In the genomic region with DNA sequence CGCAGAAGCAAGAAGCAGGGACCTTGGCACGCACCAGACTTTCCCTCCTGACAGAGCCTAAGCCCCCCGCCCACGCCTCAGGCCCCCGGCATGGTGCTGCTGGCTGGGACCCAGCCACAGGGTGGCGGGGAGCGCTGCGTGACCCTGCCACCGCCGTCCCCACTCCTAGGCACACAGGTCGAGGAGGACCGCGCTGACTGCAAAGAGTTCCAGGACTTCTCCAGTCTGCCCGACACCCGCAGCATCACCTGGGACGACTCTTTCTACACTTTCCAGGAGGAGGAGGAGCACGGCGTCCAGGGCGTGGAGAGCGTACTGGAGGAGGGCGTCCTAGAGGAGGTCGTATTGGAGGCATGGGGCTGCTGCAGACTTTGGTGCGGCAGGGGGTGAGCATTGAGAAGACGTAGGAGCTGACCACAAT, we compare ENCODE assay signal across 17 cellular contexts.
"Had no signal": no experiment of that assay in that cellular context is flagged by ENCODE, and none has a peak within 500 bp of the region (broad histone marks: within the 10 kb centered on the region; RNA-seq: fewer than 3 reads in every experiment).

No MANE protein-coding gene starts in this region.

- H3K27ac Mint-ChIP-seq: activated naive CD8-positive, alpha-beta T cell treated with anti-CD3 and anti-CD28 coated beads for 36 hours; immature natural killer cell; nephron progenitor cell; progenitor cell of endocrine pancreas; stimulated activated naive B cell treated with anti-CD40 and anti-IgM and Interleukin-4, amounts not matched to agents 10 μg/mL and 1 μg/mL and 100 μg/mL, for 72 hours had no signal

- DNase-seq: activated CD4-positive, CD25-positive, alpha-beta regulatory T cell; activated CD8-positive, alpha-beta memory T cell treated with anti-CD3 and anti-CD28 coated beads for 24 hours; activated naive CD8-positive, alpha-beta T cell treated with anti-CD3 and anti-CD28 coated beads for 36 hours; amniotic stem cell; effector CD4-positive, alpha-beta T cell; immature natural killer cell; mammary epithelial cell; nephron progenitor cell; occipital lobe; stimulated activated naive B cell treated with anti-CD40 and anti-IgM and Interleukin-4, amounts not matched to agents 10 μg/mL and 1 μg/mL and 100 μg/mL, for 72 hours; T-helper 1 cell; T-helper 9 cell; thyroid gland had no signal

- H3K9me3 ChIP-seq: esophagus muscularis mucosa, gastroesophageal sphincter, thyroid gland, uterus had no signal

- H3K9me3 Mint-ChIP-seq: activated naive CD8-positive, alpha-beta T cell treated with anti-CD3 and anti-CD28 coated beads for 36 hours had no signal

- H3K36me3 Mint-ChIP-seq: activated naive CD8-positive, alpha-beta T cell treated with anti-CD3 and anti-CD28 coated beads for 36 hours; immature natural killer cell; stimulated activated naive B cell treated with anti-CD40 and anti-IgM and Interleukin-4, amounts not matched to agents 10 μg/mL and 1 μg/mL and 100 μg/mL, for 72 hours had no signal

- H3K4me3 ChIP-seq: esophagus muscularis mucosa, gastroesophageal sphincter, thyroid gland, uterus had no signal

- H3K27me3 ChIP-seq: esophagus muscularis mucosa, gastroesophageal sphincter, thyroid gland, uterus had no signal

- H3K4me1 ChIP-seq: esophagus muscularis mucosa, gastroesophageal sphincter, thyroid gland, uterus had no signal

- H3K36me3 ChIP-seq: esophagus muscularis mucosa, gastroesophageal sphincter, thyroid gland, uterus had no signal

- ATAC-seq: gastroesophageal sphincter; stimulated activated naive B cell treated with anti-CD40 and anti-IgM and Interleukin-4, amounts not matched to agents 10 μg/mL and 1 μg/mL and 100 μg/mL, for 72 hours had no signal

- H3K4me3 Mint-ChIP-seq: activated naive CD8-positive, alpha-beta T cell treated with anti-CD3 and anti-CD28 coated beads for 36 hours; immature natural killer cell; nephron progenitor cell; stimulated activated naive B cell treated with anti-CD40 and anti-IgM and Interleukin-4, amounts not matched to agents 10 μg/mL and 1 μg/mL and 100 μg/mL, for 72 hours had no signal

- H3K4me1 Mint-ChIP-seq: activated naive CD8-positive, alpha-beta T cell treated with anti-CD3 and anti-CD28 coated beads for 36 hours; immature natural killer cell; nephron progenitor cell; stimulated activated naive B cell treated with anti-CD40 and anti-IgM and Interleukin-4, amounts not matched to agents 10 μg/mL and 1 μg/mL and 100 μg/mL, for 72 hours had no signal

- H3K27ac ChIP-seq: esophagus muscularis mucosa, gastroesophageal sphincter, thyroid gland, uterus had no signal

- H3K27me3 Mint-ChIP-seq: activated naive CD8-positive, alpha-beta T cell treated with anti-CD3 and anti-CD28 coated beads for 36 hours; progenitor cell of endocrine pancreas; stimulated activated naive B cell treated with anti-CD40 and anti-IgM and Interleukin-4, amounts not matched to agents 10 μg/mL and 1 μg/mL and 100 μg/mL, for 72 hours had no signal
